Comparison of ENCODE assay signal across 1 cellular context in the genomic region with DNA sequence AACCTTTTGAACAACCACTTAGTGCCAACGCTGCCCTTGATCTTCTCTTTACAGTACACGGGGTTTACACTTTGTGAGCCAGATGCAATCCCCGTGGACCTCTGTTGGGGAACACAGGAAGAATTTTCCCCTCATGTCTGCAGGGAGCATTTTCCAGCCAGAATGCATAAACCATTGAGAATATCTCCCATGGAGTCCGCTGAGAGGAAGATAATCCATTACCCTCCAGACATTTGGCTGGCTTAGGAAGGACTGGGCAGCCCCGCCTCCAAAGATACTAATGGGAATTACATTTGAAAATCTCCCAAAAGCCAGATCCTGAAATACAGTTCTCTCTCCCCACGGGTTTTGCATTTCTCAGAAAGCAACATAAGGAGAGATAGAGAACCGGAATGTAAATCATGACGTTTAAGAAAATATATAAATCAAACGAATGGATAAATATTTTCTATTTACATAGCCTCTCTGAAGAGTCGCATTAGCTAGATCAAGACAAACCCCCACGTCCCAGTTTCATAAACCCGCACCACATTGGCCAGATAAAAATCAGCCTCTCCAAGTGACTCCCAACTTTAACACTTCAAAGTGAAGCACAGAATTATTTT.
TF ChIP-seq lines count a peak whose summit lies in the region.

No MANE protein-coding gene starts in this region.

TF ChIP-seq in H1, 55 proteins besides CTCF, POLR2A, EP300 and RAD21 (continued from another document):
- TF ChIP-seq, protein P1, sequence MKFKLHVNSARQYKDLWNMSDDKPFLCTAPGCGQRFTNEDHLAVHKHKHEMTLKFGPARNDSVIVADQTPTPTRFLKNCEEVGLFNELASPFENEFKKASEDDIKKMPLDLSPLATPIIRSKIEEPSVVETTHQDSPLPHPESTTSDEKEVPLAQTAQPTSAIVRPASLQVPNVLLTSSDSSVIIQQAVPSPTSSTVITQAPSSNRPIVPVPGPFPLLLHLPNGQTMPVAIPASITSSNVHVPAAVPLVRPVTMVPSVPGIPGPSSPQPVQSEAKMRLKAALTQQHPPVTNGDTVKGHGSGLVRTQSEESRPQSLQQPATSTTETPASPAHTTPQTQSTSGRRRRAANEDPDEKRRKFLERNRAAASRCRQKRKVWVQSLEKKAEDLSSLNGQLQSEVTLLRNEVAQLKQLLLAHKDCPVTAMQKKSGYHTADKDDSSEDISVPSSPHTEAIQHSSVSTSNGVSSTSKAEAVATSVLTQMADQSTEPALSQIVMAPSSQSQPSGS (IDR thresholded peaks at IDR 0.05; ENCODE audit: low read length): no peak
- TF ChIP-seq, protein P2, sequence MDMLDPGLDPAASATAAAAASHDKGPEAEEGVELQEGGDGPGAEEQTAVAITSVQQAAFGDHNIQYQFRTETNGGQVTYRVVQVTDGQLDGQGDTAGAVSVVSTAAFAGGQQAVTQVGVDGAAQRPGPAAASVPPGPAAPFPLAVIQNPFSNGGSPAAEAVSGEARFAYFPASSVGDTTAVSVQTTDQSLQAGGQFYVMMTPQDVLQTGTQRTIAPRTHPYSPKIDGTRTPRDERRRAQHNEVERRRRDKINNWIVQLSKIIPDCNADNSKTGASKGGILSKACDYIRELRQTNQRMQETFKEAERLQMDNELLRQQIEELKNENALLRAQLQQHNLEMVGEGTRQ (IDR thresholded peaks at IDR 0.05; ENCODE audit: low read length): no peak
- no peak for TF ChIP-seq SP1 (IDR thresholded peaks at IDR 0.05; ENCODE audit: low read depth, low read length)
- no peak for TF ChIP-seq SIX5 (IDR thresholded peaks at IDR 0.05; ENCODE audit: low read depth, low read length)
- no peak for TF ChIP-seq SAP30 (IDR thresholded peaks at IDR 0.05; ENCODE audit: insufficient read depth, insufficient replicate concordance, low read length)
- TF ChIP-seq SIRT6 (IDR thresholded peaks at IDR 0.05; ENCODE audit: low read length): no peak
- no peak for TF ChIP-seq TCF12 (IDR thresholded peaks at IDR 0.05; ENCODE audit: low read depth, low read length)
- no peak for TF ChIP-seq GTF2F1 (IDR thresholded peaks at IDR 0.05; ENCODE audit: borderline replicate concordance, low read depth, low read length)
- no peak for TF ChIP-seq NRF1 (IDR thresholded peaks at IDR 0.05; ENCODE audit: low read depth, low read length)
- TF ChIP-seq TBP (IDR thresholded peaks at IDR 0.05; ENCODE audit: low read depth, low read length): no peak
- no peak for TF ChIP-seq CHD7 (IDR thresholded peaks at IDR 0.05; ENCODE audit: insufficient replicate concordance, low read length)
- no peak for TF ChIP-seq RNF2 (IDR thresholded peaks at IDR 0.05; ENCODE audit: borderline replicate concordance, low read depth, low read length, missing control alignments, poor library complexity, severe bottlenecking)
- no peak for TF ChIP-seq SRF (IDR thresholded peaks at IDR 0.05; ENCODE audit: low read depth, low read length)
